ENCODE assay signal across 26 cellular contexts in genomic region chr6:158755636-158756035, GRCh38.
A peak's percentile ranks its signal among the peaks of the same experiment; 100 is the strongest.
DNase-seq lines count a peak whose midpoint lies in the region; ATAC-seq and TF ChIP-seq lines count a peak whose summit lies in the region.
"Had no signal": no experiment of that assay in that cellular context is flagged by ENCODE, and none has a peak within 500 bp of the region (broad histone marks: within the 10 kb centered on the region; RNA-seq: fewer than 3 reads in every experiment).

No MANE protein-coding gene starts in this region.

- H3K27ac ChIP-seq in WERI-Rb-1 (peak overlapping the region; percentile 59), neuronal stem cell (replicated peaks; ENCODE audit: low read length) (no peak overlapping the region), stomach (no peak overlapping the region)
- H3K27ac ChIP-seq: C4-2B, KMS-11, PC-9, SJCRH30 had no signal

- no peaks in the 10 kb centered on the region for H3K9me3 ChIP-seq in WERI-Rb-1 (ENCODE audit: severe bottlenecking)
- no peaks in the 10 kb centered on the region for H3K9me3 ChIP-seq in neuronal stem cell (replicated peaks in 1 of 2; ENCODE audit: control insufficient read depth in 2 of 2, insufficient read depth in 1 of 2, low read depth in 1 of 2, low read length in 2 of 2)
- no peaks in the 10 kb centered on the region for H3K9me3 ChIP-seq in stomach
- H3K9me3 ChIP-seq: SJCRH30 had no signal

- H3K4me1 Mint-ChIP-seq in brain, result peaks cover 72% of the 10 kb centered on the region
- H3K4me1 Mint-ChIP-seq: CD8-positive, alpha-beta memory T cell had no signal

- no peak overlapping the region for H2BK5ac ChIP-seq in neuronal stem cell (ENCODE audit: low read length)

- no peak overlapping the region for H2BK120ac ChIP-seq in neuronal stem cell (ENCODE audit: low read depth, low read length)

- no peak overlapping the region for H3K4me2 ChIP-seq in neuronal stem cell (ENCODE audit: insufficient read depth, low read length, poor library complexity, severe bottlenecking)
- H3K4me2 ChIP-seq: KMS-11, PC-9 had no signal

- H2BK15ac ChIP-seq in neuronal stem cell (ENCODE audit: low read length), result no peak overlapping the region

- DNase-seq in WERI-Rb-1 (no peak), neuronal stem cell (ENCODE audit: low spot score) (no peak), stomach (peak; percentile 7), NAMALWA (ENCODE audit: low spot score) (no peak)
- DNase-seq: CD8-positive, alpha-beta memory T cell; DMS 273 treated with DMSO at 0.1 percent for 48 hours; DMS79; EL; GDM1; IMR-90; MM.1S; NCI-H1048; NCI-H1417; NCI-H1694; NCI-H2029 treated with DMSO at 0.1 percent for 48 hours; NCI-H446 treated with DMSO at 0.1 percent for 48 hours; NCI-H526; PC-9; SJCRH30 had no signal

- H3K18ac ChIP-seq in neuronal stem cell (ENCODE audit: low read length), result peak overlapping the region; percentile 55

- H3K79me1 ChIP-seq in neuronal stem cell (ENCODE audit: low read depth, low read length), result peaks cover 1% of the 10 kb centered on the region

- peaks cover 4 to 11% of the 10 kb centered on the region in 2 donors for H3K4me1 ChIP-seq in neuronal stem cell (ENCODE audit: control insufficient read depth in 2 of 2, insufficient read depth in 1 of 2, low read depth in 1 of 2, low read length in 2 of 2)
- peaks cover 0 to 10% (median 7%) of the 10 kb centered on the region in 4 donors for H3K4me1 ChIP-seq in stomach

- H3K9ac ChIP-seq in neuronal stem cell (ENCODE audit: low read depth, low read length, poor library complexity), result no peak overlapping the region
- H3K9ac ChIP-seq: KMS-11 had no signal

- no peak for TF ChIP-seq POLR2A in stomach (IDR thresholded peaks at IDR 0.05)

- H3K14ac ChIP-seq in neuronal stem cell (ENCODE audit: low read length), result no peak overlapping the region

- no peak overlapping the region for H3K4ac ChIP-seq in neuronal stem cell (ENCODE audit: low read length)

- H4K91ac ChIP-seq in neuronal stem cell (ENCODE audit: low read depth, low read length, poor library complexity), result no peak overlapping the region

- H3K23ac ChIP-seq in neuronal stem cell (ENCODE audit: low read depth, low read length, poor library complexity), result no peak overlapping the region

- ATAC-seq in esophagus mucosa (no peak), HG02763 (IDR thresholded peaks at IDR 0.05; ENCODE audit: unreplicated experiment) (no peak)
- ATAC-seq: GM12878, Right ventricle myocardium inferior had no signal

- H3K9me3 Mint-ChIP-seq in brain, result no peaks in the 10 kb centered on the region
- H3K9me3 Mint-ChIP-seq: CD8-positive, alpha-beta memory T cell had no signal

- H3K27ac Mint-ChIP-seq in brain, result peak overlapping the region in 4 of 5 experiments; percentile 13 to 35 (median 22)

- H3K27me3 ChIP-seq in WERI-Rb-1 (ENCODE audit: insufficient read depth, low read depth, severe bottlenecking), result no peaks in the 10 kb centered on the region
- H3K27me3 ChIP-seq in neuronal stem cell (ENCODE audit: control insufficient read depth in 3 of 3, insufficient read depth in 3 of 3, low read depth in 1 of 3, low read length in 3 of 3), result peaks cover 0 to 7% (median 0%) of the 10 kb centered on the region in 3 experiments
- H3K27me3 ChIP-seq in stomach, result no peaks in the 10 kb centered on the region
- H3K27me3 ChIP-seq: SJCRH30 had no signal

- no peaks in the 10 kb centered on the region for H3K36me3 Mint-ChIP-seq in brain

- no peak for TF ChIP-seq CTCF in WERI-Rb-1 (IDR thresholded peaks at IDR 0.05; ENCODE audit: low read depth, low read length)
- TF ChIP-seq CTCF in brain (conservative IDR thresholded peaks at IDR 0.05), result no peak
- no peak for TF ChIP-seq CTCF in stomach (IDR thresholded peaks at IDR 0.05)

- no peak overlapping the region for H4K8ac ChIP-seq in neuronal stem cell (ENCODE audit: low read depth, low read length)

- H2AFZ ChIP-seq in neuronal stem cell (ENCODE audit: low read length), result peak overlapping the region; percentile 55
- H2AFZ ChIP-seq: PC-9 had no signal

- H3K27me3 Mint-ChIP-seq in brain, result peaks cover 3% of the 10 kb centered on the region
- H3K27me3 Mint-ChIP-seq: CD8-positive, alpha-beta memory T cell had no signal

- intact Hi-C loops in stomach (cut with DNase I; ENCODE audit: low total_unique reads), result no loop called here

- WGBS in neuronal stem cell (ENCODE audit: extremely low coverage in 2 of 2, insufficient read length in 2 of 2, insufficient replicate concordance in 1 of 2), 2 donors, result no CpG with 5 or more reads among the region's 13 CpGs
- WGBS in stomach, 5 donors, result 91 to 97% (median 94%) methylated on average over 13 of the region's 13 CpGs

- H2AK5ac ChIP-seq in neuronal stem cell (ENCODE audit: low read depth, low read length), result peak overlapping the region; percentile 13

- H3K4me3 Mint-ChIP-seq in brain, result no peak overlapping the region
- H3K4me3 Mint-ChIP-seq: CD8-positive, alpha-beta memory T cell had no signal

- TF ChIP-seq EP300 in stomach (IDR thresholded peaks at IDR 0.05), result no peak

- H2BK12ac ChIP-seq in neuronal stem cell (ENCODE audit: low read length), result no peak overlapping the region

- H3K4me3 ChIP-seq in WERI-Rb-1 (ENCODE audit: low read depth, low read length) (no peak overlapping the region), neuronal stem cell (ENCODE audit: low read length in 2 of 2) (no peak overlapping the region), stomach (no peak overlapping the region)
- H3K4me3 ChIP-seq: GM12878, PC-9, SJCRH30 had no signal

- H3K36me3 ChIP-seq in WERI-Rb-1 (no peaks in the 10 kb centered on the region; the same call in 1 of the 2 replicates), neuronal stem cell (replicated peaks in 1 of 2; ENCODE audit: control insufficient read depth in 2 of 2, insufficient read depth in 2 of 2, low read length in 2 of 2) (no peaks in the 10 kb centered on the region), stomach (peaks cover 0 to 41% (median 4%) of the 10 kb centered on the region in 4 donors)
- H3K36me3 ChIP-seq: SJCRH30 had no signal
